Comparison of ENCODE assay signal across 8 cellular contexts in the genomic region with DNA sequence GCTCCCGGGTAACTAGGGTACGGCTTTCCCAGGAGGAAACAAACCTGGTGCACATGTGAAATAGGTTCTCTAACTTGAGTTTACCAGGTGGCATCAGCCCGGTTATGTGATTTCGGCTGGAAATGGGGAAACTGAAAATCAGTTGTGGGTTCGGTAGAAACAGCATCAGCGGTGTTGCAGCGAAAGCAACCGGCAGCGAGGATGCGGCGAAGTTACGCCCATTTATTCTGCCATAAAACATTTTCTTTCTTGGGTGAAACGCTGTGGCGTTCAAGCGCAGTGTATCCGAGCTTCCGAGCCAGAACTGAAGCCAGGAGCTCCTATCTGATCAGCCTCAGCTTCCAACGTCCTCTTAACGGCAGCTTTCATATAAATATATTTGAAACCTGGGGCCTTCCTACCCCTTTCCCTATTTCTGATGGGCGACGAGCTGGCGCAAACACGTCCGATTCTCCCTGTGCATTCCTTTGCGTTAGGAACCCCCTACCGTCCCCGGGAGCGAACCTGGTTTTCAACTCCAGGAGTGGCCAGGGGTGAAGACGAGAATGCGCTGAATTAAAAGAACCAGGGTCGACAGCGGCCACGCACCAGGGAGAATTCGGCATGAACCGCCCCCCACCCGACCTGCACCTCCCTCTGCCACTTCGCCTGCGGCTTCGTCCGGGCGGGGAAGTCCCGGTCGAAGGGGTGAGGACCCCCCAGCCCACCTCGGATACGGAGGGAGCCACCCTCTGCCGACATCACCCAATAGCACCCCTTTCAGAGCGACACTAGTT. TPM values are rescaled to one million over a fixed set of nuclear protein-coding genes. Genes with fewer than 3 reads are reported as not detected.
A peak's percentile ranks its signal among the peaks of the same experiment; 100 is the strongest.
DNase-seq lines count a peak whose midpoint lies in the region; ATAC-seq and TF ChIP-seq lines count a peak whose summit lies in the region.

No MANE protein-coding gene starts in this region.

- TF ChIP-seq CTCF in neural progenitor cell (IDR thresholded peaks at IDR 0.05): peak; percentile 3

- H3K9me3 ChIP-seq in esophagus (ENCODE audit: control insufficient read depth in 2 of 2, insufficient read depth in 1 of 2, low read depth in 1 of 2, low read length in 1 of 2): no peaks in the 10 kb centered on the region
- H3K9me3 ChIP-seq in neural progenitor cell (ENCODE audit: low read depth): no peaks in the 10 kb centered on the region

- H3K79me2 ChIP-seq in neural progenitor cell (ENCODE audit: low read depth): no peaks in the 10 kb centered on the region

- peaks cover 18% of the 10 kb centered on the region for H3K36me3 Mint-ChIP-seq in activated CD4-positive, alpha-beta memory T cell treated with anti-CD3 and anti-CD28 coated beads, Interleukin-2, amount 10 ng/mL, durations not matched to agents 7 days and 5 days (ENCODE audit: low read depth)
- H3K36me3 Mint-ChIP-seq in neural progenitor cell: no peaks in the 10 kb centered on the region

- DNase-seq in Ammon's horn (ENCODE audit: low spot score) (peak; percentile 52), HT1080 (ENCODE audit: low read depth) (peak; percentile 30), neural progenitor cell (ENCODE audit: low spot score) (peak; percentile 62), NCI-H2107 treated with DMSO at 0.1 percent for 48 hours (lab: John Stamatoyannopoulos, UW; ENCODE audit: unreplicated experiment) (no peak), Kasumi-1 (lab: John Stamatoyannopoulos, UW) (no peak)
- peak; percentile 55 for DNase-seq in activated CD4-positive, alpha-beta memory T cell treated with anti-CD3 and anti-CD28 coated beads, Interleukin-2, amount 10 ng/mL, durations not matched to agents 7 days and 5 days

- POLR2A ChIA-PET in activated CD4-positive, alpha-beta memory T cell treated with anti-CD3 and anti-CD28 coated beads, Interleukin-2, amount 10 ng/mL, durations not matched to agents 7 days and 5 days (lab: Charles Lee): interaction anchor here (1.4 to 3.3 kb wide), 2 partner anchors 374 to 378 kb away, joined by 5 to 47 read pairs; no protein-coding TSS in a partner anchor

- H3K9me3 Mint-ChIP-seq in activated CD4-positive, alpha-beta memory T cell treated with anti-CD3 and anti-CD28 coated beads, Interleukin-2, amount 10 ng/mL, durations not matched to agents 7 days and 5 days: no peaks in the 10 kb centered on the region
- no peaks in the 10 kb centered on the region for H3K9me3 Mint-ChIP-seq in neural progenitor cell

- H3K9ac ChIP-seq in neural progenitor cell: no peak overlapping the region

- H2AFZ ChIP-seq in neural progenitor cell (replicated peaks): peak overlapping the region; percentile 31

- WGBS in esophagus, 2 donors: 0 to 1% methylated on average over 47 of the region's 47 CpGs

- H3K27ac ChIP-seq in esophagus (ENCODE audit: low read depth in 2 of 2, low read length in 1 of 2): no peak overlapping the region
- H3K27ac ChIP-seq in neural progenitor cell: no peak overlapping the region

- peak overlapping the region; percentile 92 for H3K4me3 Mint-ChIP-seq in activated CD4-positive, alpha-beta memory T cell treated with anti-CD3 and anti-CD28 coated beads, Interleukin-2, amount 10 ng/mL, durations not matched to agents 7 days and 5 days
- H3K4me3 Mint-ChIP-seq in neural progenitor cell: peak overlapping the region; percentile 88

- H3K36me3 ChIP-seq in esophagus (ENCODE audit: control insufficient read depth in 2 of 2, insufficient read depth in 2 of 2, low read length in 1 of 2): no peaks in the 10 kb centered on the region
- no peaks in the 10 kb centered on the region for H3K36me3 ChIP-seq in neural progenitor cell

- H3K4me3 ChIP-seq in esophagus (ENCODE audit: low read depth in 1 of 2, low read length in 2 of 2): peak overlapping the region; percentile 50 to 89
- peak overlapping the region; percentile 72 for H3K4me3 ChIP-seq in neural progenitor cell

- peaks cover 22% of the 10 kb centered on the region for H3F3A ChIP-seq in neural progenitor cell (ENCODE audit: low read depth)

- peaks cover 65% of the 10 kb centered on the region for H3K27me3 Mint-ChIP-seq in activated CD4-positive, alpha-beta memory T cell treated with anti-CD3 and anti-CD28 coated beads, Interleukin-2, amount 10 ng/mL, durations not matched to agents 7 days and 5 days
- peaks cover 37% of the 10 kb centered on the region for H3K27me3 Mint-ChIP-seq in neural progenitor cell (ENCODE audit: insufficient read depth, low read depth)

- CTCF ChIA-PET in activated CD4-positive, alpha-beta memory T cell treated with anti-CD3 and anti-CD28 coated beads, Interleukin-2, amount 10 ng/mL, durations not matched to agents 7 days and 5 days (lab: Charles Lee): interaction anchor here (0.9 to 2.9 kb wide), 4 partner anchors 374 to 415 kb away, joined by 3 to 12 read pairs (median 7); no protein-coding TSS in a partner anchor

- H3K27me3 ChIP-seq in esophagus (ENCODE audit: control insufficient read depth in 1 of 2, insufficient read depth in 2 of 2, low read length in 2 of 2): no peaks in the 10 kb centered on the region
- H3K27me3 ChIP-seq in neural progenitor cell: peaks cover 68% of the 10 kb centered on the region

- H3K4me2 ChIP-seq in neural progenitor cell: peak overlapping the region; percentile 95

- peaks cover 10% of the 10 kb centered on the region for H4K20me1 ChIP-seq in neural progenitor cell (ENCODE audit: low read depth)

- H3K4me1 ChIP-seq in esophagus (ENCODE audit: control insufficient read depth in 2 of 2, insufficient read depth in 2 of 2, low read length in 1 of 2) (peaks cover 6 to 10% of the 10 kb centered on the region in 2 donors), neural progenitor cell (peaks cover 60% of the 10 kb centered on the region)

- H3K27ac Mint-ChIP-seq in activated CD4-positive, alpha-beta memory T cell treated with anti-CD3 and anti-CD28 coated beads, Interleukin-2, amount 10 ng/mL, durations not matched to agents 7 days and 5 days: peak overlapping the region; percentile 37
- no peak overlapping the region for H3K27ac Mint-ChIP-seq in neural progenitor cell

- ATAC-seq in HG03521 (IDR thresholded peaks at IDR 0.05; ENCODE audit: unreplicated experiment): no peak

- H3K4me1 Mint-ChIP-seq in activated CD4-positive, alpha-beta memory T cell treated with anti-CD3 and anti-CD28 coated beads, Interleukin-2, amount 10 ng/mL, durations not matched to agents 7 days and 5 days: peaks cover 42% of the 10 kb centered on the region
- H3K4me1 Mint-ChIP-seq in neural progenitor cell: peaks cover 45% of the 10 kb centered on the region

RNA-seq across cellular contexts. Expression of a gene that starts 1.6 kb away (rescaled TPM):
- total RNA-seq in HT1080 (2014; rRNA removed; shearing (Covaris generic)): 2.2 and 3.0 TPM in 2 replicates
- 3.8 and 4.5 TPM in 2 replicates for polyA plus RNA-seq in HT1080 (2015; cell fraction: cytosol; rRNA removed)
- polyA plus RNA-seq in HT1080 (2015; cell fraction: nucleus; rRNA removed): 9.4 and 10.9 TPM in 2 replicates
- total RNA-seq in activated CD4-positive, alpha-beta memory T cell treated with anti-CD3 and anti-CD28 coated beads, Interleukin-2, amount 10 ng/mL, durations not matched to agents 7 days and 5 days: 10 to 100 TPM; 14.9 to 15.4 TPM
- under 1 TPM; 0.16 to 0.37 TPM for polyA plus RNA-seq in esophagus
- not detected in 2 replicates for total RNA-seq in neural progenitor cell (ENCODE audit: low replicate concordance)

RNA-seq across cellular contexts. Expression of a gene that starts 34.0 kb away (rescaled TPM):
- 9.5 and 19.3 TPM in 2 replicates for total RNA-seq in HT1080 (2014; rRNA removed; shearing (Covaris generic))
- 11.5 and 13.8 TPM in 2 replicates for polyA plus RNA-seq in HT1080 (2015; cell fraction: cytosol; rRNA removed)
- polyA plus RNA-seq in HT1080 (2015; cell fraction: nucleus; rRNA removed): 35.6 and 36.5 TPM in 2 replicates
- total RNA-seq in activated CD4-positive, alpha-beta memory T cell treated with anti-CD3 and anti-CD28 coated beads, Interleukin-2, amount 10 ng/mL, durations not matched to agents 7 days and 5 days: 10 to 100 TPM; 13.6 to 15.6 TPM
- polyA plus RNA-seq in esophagus: 1 to 10 TPM; 5.6 to 7.5 TPM
- total RNA-seq in neural progenitor cell (ENCODE audit: low replicate concordance): 3.7 and 7.2 TPM in 2 replicates

Comparison
In these comparisons a context has a peak if more than half of its experiments do, and no peak if none do; other contexts are left out.
1. DNase-seq: peak in Ammon's horn (single experiment), HT1080 (single experiment), activated CD4-positive, alpha-beta memory T cell treated with anti-CD3 and anti-CD28 coated beads, Interleukin-2, amount 10 ng/mL, durations not matched to agents 7 days and 5 days (single experiment) and neural progenitor cell (single experiment); none in NCI-H2107 treated with DMSO at 0.1 percent for 48 hours (single experiment) and Kasumi-1 (0 of 2).